Comparison of ENCODE assay signal across 8 cellular contexts in genomic region chr1:70205076-70205436, GRCh38. TPM values are rescaled to one million over a fixed set of nuclear protein-coding genes. Genes with fewer than 3 reads are reported as not detected.
DNase-seq lines count a peak whose midpoint lies in the region; TF ChIP-seq lines count a peak whose summit lies in the region.

No MANE protein-coding gene starts in this region.

- peak overlapping the region; percentile 96 for H3K4me2 ChIP-seq in GM23248 (ENCODE audit: unreplicated experiment)
- H3K4me2 ChIP-seq in OCI-LY7 (ENCODE audit: low read length): peak overlapping the region; percentile 64

- TF ChIP-seq CTCF in OCI-LY7 (conservative IDR thresholded peaks at IDR 0.05; ENCODE audit: low read length) (no peak), epithelial cell of esophagus (IDR thresholded peaks at IDR 0.05; ENCODE audit: insufficient read depth, low read depth, low read length, missing control alignments) (no peak), ovary (IDR thresholded peaks at IDR 0.05) (no peak)

- 0% methylated on average over 10 of the region's 10 CpGs for WGBS in GM23248 (ENCODE audit: low coverage in 1 of 2, low lambda C conversion rate in 2 of 2, missing lambda C conversion rate in 2 of 2), 2 experiments
- WGBS in ovary, 3 donors: 1 to 2% (median 1%) methylated on average over 10 of the region's 10 CpGs

- H3K9me2 ChIP-seq in GM23248 (ENCODE audit: insufficient read depth) (no peaks in the 10 kb centered on the region), OCI-LY7 (ENCODE audit: insufficient read depth, low read length) (no peaks in the 10 kb centered on the region)

- no peaks in the 10 kb centered on the region for H3K9me3 ChIP-seq in GM23248 (ENCODE audit: low read depth)
- H3K9me3 ChIP-seq in OCI-LY7 (ENCODE audit: low read length): no peaks in the 10 kb centered on the region
- H3K9me3 ChIP-seq in ovary: no peaks in the 10 kb centered on the region

- H3K79me2 ChIP-seq in GM23248 (ENCODE audit: insufficient read depth): peaks cover 97% of the 10 kb centered on the region
- H3K79me2 ChIP-seq in OCI-LY7 (ENCODE audit: insufficient read depth, low read depth, low read length): peaks cover 95% of the 10 kb centered on the region

- CTCF ChIA-PET in OCI-LY7 (lab: Charles Lee; ENCODE audit: unreplicated experiment): interaction anchor here (0.6 kb wide), 1 partner anchor 59 kb away, joined by 6 read pairs; no protein-coding TSS in a partner anchor

- peaks cover 10% of the 10 kb centered on the region for H3F3A ChIP-seq in GM23248 (ENCODE audit: insufficient read depth)

- TF ChIP-seq POLR2A in ovary (IDR thresholded peaks at IDR 0.05): no peak

- intact Hi-C loops in OCI-LY7 (cut with micrococcal nuclease; ENCODE audit: unreplicated experiment) (loop anchor here (1.0 to 5.0 kb wide), 4 partner anchors 16 to 876 kb away; partner anchors contain the start of genes ANKRD13C, CTH, SRSF11 and ZRANB2), ovary (cut with DNase I) (no loop called here)

- H3K4me1 ChIP-seq in GM23248 (ENCODE audit: insufficient read depth): peaks cover 40% of the 10 kb centered on the region
- peaks cover 52% of the 10 kb centered on the region for H3K4me1 ChIP-seq in OCI-LY7 (ENCODE audit: insufficient read depth, low read length, poor library complexity, severe bottlenecking)
- H3K4me1 ChIP-seq in ovary (ENCODE audit: insufficient read depth): peaks cover 7% of the 10 kb centered on the region

- H3K4me3 ChIP-seq in GM23248 (peak overlapping the region; percentile 98), OCI-LY7 (ENCODE audit: low read depth, low read length, poor library complexity, severe bottlenecking) (peak overlapping the region; percentile 76), epithelial cell of esophagus (ENCODE audit: low read length) (peak overlapping the region; percentile 99), ovary (peak overlapping the region; percentile 88)

- POLR2A ChIA-PET in OCI-LY7 (lab: Charles Lee): interaction anchor here (0.9 to 8.7 kb wide), 7 partner anchors 9 to 206 kb away, joined by 3 to 92 read pairs (median 6); partner anchors contain the start of genes CTH and SRSF11

- peak; percentile 16 for DNase-seq in GM03348 (ENCODE audit: low spot score)
- DNase-seq in GM23248: peak; percentile 41
- no peak for DNase-seq in OCI-LY7 (ENCODE audit: low spot score)
- DNase-seq in epithelial cell of esophagus (ENCODE audit: low read depth): no peak
- DNase-seq in ovary: no peak
- DNase-seq in SKM-1 treated with dmso at 0.1 percent for 144 hours (lab: John Stamatoyannopoulos, UW; ENCODE audit: unreplicated experiment): no peak
- no peak for DNase-seq in NCI-H1436 (lab: John Stamatoyannopoulos, UW)
- no peak for DNase-seq in SIG-M5 (lab: John Stamatoyannopoulos, UW)

- H3K27ac ChIP-seq in GM23248: peak overlapping the region; percentile 90
- peak overlapping the region; percentile 81 for H3K27ac ChIP-seq in OCI-LY7 (ENCODE audit: low read depth, low read length, poor library complexity, severe bottlenecking)
- H3K27ac ChIP-seq in ovary: peak overlapping the region; percentile 69 to 82

- H3K36me3 ChIP-seq in GM23248 (ENCODE audit: low read depth) (no peaks in the 10 kb centered on the region), OCI-LY7 (ENCODE audit: insufficient read depth, low read length) (peaks cover 21% of the 10 kb centered on the region), ovary (no peaks in the 10 kb centered on the region)

- in situ Hi-C loops in GM23248 (cut with MboI): no loop called here

- peak overlapping the region; percentile 97 for H3K9ac ChIP-seq in GM23248

- H4K20me1 ChIP-seq in GM23248 (ENCODE audit: insufficient read depth): no peaks in the 10 kb centered on the region
- H4K20me1 ChIP-seq in OCI-LY7 (ENCODE audit: insufficient read depth, low read length): peaks cover 3% of the 10 kb centered on the region; the same call in 1 of the 2 replicates

- no peaks in the 10 kb centered on the region for H3K27me3 ChIP-seq in GM23248 (replicated peaks; ENCODE audit: insufficient read depth)
- H3K27me3 ChIP-seq in ovary: no peaks in the 10 kb centered on the region

- no peak for TF ChIP-seq EP300 in ovary (IDR thresholded peaks at IDR 0.05)

- TSS peak; percentile 76 for BruUV-seq in OCI-LY7 (replicated peaks; lab: Mats Ljungman, UMichigan)

- peak overlapping the region; percentile 98 for H2AFZ ChIP-seq in GM23248
- peak overlapping the region; percentile 55 for H2AFZ ChIP-seq in OCI-LY7 (ENCODE audit: low read length)

RNA-seq across cellular contexts. Expression of gene LRRC40, which starts 0.3 kb away (rescaled TPM):
- 18.8 and 24.1 TPM in 2 replicates for total RNA-seq in GM23248 (2014; rRNA removed; shearing (Covaris generic))
- 15.7 and 16.4 TPM in 2 replicates for polyA plus RNA-seq in GM23248 (2016; fragmentation: Nextera tagmentation; extraction: Ambion mirVana)
- 20.1 and 20.3 TPM in 2 replicates for total RNA-seq in OCI-LY7 (2014; rRNA removed; shearing (Covaris generic))
- total RNA-seq in OCI-LY7 (2022): 22.0 and 23.5 TPM in 2 replicates
- 10 to 100 TPM in 5 of 7 donors, 1 to 10 TPM in 2; 8.8 to 16.3 (median 11.1) TPM for total RNA-seq in ovary
- polyA plus RNA-seq in ovary: 1 to 10 TPM; 8.0 to 8.4 TPM

RNA-seq across cellular contexts. Expression of gene SRSF11, which starts 16.1 kb away (rescaled TPM):
- 110 and 122 TPM in 2 replicates for total RNA-seq in GM23248 (2014; rRNA removed; shearing (Covaris generic))
- polyA plus RNA-seq in GM23248 (2016; fragmentation: Nextera tagmentation; extraction: Ambion mirVana): 134 and 157 TPM in 2 replicates
- 165 and 198 TPM in 2 replicates for total RNA-seq in OCI-LY7 (2014; rRNA removed; shearing (Covaris generic))
- 245 and 265 TPM in 2 replicates for total RNA-seq in OCI-LY7 (2022)
- 100 to 1,000 TPM; 116 to 195 (median 153) TPM for total RNA-seq in ovary
- polyA plus RNA-seq in ovary: 100 to 1,000 TPM; 113 to 150 TPM

Comparison
In these comparisons a context has a peak if more than half of its experiments do, and no peak if none do; other contexts are left out.
1. DNase-seq: peak in GM03348 (single experiment) and GM23248 (single experiment); none in OCI-LY7 (single experiment), epithelial cell of esophagus (single experiment), ovary (0 of 5), SKM-1 treated with dmso at 0.1 percent for 144 hours (single experiment), NCI-H1436 (single experiment) and SIG-M5 (single experiment).
2. Peak in every context shown above with its lines, with median percentiles within 50 percentile points of each other: H3K27ac ChIP-seq and H3K4me3 ChIP-seq.